In the genomic region with DNA sequence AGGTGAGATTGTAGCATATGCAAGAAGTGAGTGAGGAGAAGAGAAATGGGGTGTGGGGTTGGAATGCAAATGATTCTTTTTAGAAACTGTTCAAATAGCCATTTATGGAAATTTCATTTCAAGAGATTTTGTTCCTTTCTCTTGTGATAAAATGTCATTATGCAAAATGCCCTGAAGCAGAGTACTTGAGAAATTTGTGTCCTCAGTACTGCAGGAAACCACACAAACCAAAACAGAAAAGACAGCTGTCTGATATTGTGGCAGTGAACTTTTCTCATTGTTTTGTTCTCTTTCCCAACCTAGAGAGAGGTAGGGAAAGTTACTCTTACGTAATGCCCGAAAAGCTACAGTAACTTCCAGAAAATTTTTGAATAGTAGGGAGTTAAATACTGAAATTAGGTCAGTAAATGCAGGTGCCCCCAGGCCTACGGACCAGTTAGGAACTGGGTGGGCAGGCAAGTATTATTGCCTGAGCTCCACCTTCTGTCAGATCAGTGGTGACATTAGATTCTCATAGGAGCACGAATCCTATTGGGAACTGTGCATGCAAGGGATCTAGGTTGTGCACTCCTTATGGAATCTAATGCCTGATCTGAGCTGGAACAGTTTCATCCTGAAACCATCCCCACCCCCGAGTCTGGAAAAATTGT, we compare ENCODE assay signal across 9 cellular contexts. TPM values are rescaled to one million over a fixed set of nuclear protein-coding genes. Genes with fewer than 3 reads are reported as not detected.
DNase-seq lines count a peak whose midpoint lies in the region; ATAC-seq lines count a peak whose summit lies in the region.
"Had no signal": no experiment of that assay in that cellular context is flagged by ENCODE, and none has a peak within 500 bp of the region (broad histone marks: within the 10 kb centered on the region; RNA-seq: fewer than 3 reads in every experiment).

No MANE protein-coding gene starts in this region.

- peak; percentile 17 to 22 for DNase-seq in NCI-H526 (lab: John Stamatoyannopoulos, UW)
- DNase-seq in NCI-H526 treated with DMSO at 0.1 percent for 48 hours (lab: John Stamatoyannopoulos, UW) = no peak
- DNase-seq in NAMALWA (ENCODE audit: low spot score) = peak; percentile 43
- DNase-seq in renal cortical epithelial cell (ENCODE audit: low read depth) = peak; percentile 25
- no peak for DNase-seq in dedifferentiated amniotic fluid mesenchymal stem cell (ENCODE audit: extremely low spot score)
- no peak for DNase-seq in NK-92 (lab: John Stamatoyannopoulos, UW; ENCODE audit: unreplicated experiment)
- DNase-seq in NCI-H345 treated with DMSO at 0.1 percent for 48 hours (lab: John Stamatoyannopoulos, UW; ENCODE audit: unreplicated experiment) = no peak
- DNase-seq: NCI-H1436 treated with DMSO at 0.1 percent for 48 hours had no signal

- ATAC-seq in HG02678 (IDR thresholded peaks at IDR 0.05; ENCODE audit: unreplicated experiment) = peak; percentile 92

RNA-seq across cellular contexts. Expression of a gene that starts 34.0 kb away (rescaled TPM):
- 88.6 and 155 TPM in 2 replicates for total RNA-seq in renal cortical epithelial cell

Comparison
In these comparisons a context has a peak if more than half of its experiments do, and no peak if none do; other contexts are left out.
1. DNase-seq: peak in NCI-H526 (2 of 2), NAMALWA (single experiment) and renal cortical epithelial cell (single experiment); none in NCI-H526 treated with DMSO at 0.1 percent for 48 hours (single experiment), dedifferentiated amniotic fluid mesenchymal stem cell (single experiment), NK-92 (single experiment) and NCI-H345 treated with DMSO at 0.1 percent for 48 hours (single experiment).